Comparison of ENCODE assay signal across 22 cellular contexts in genomic region chr10:108560488-108560887, GRCh38.
"Had no signal": no experiment of that assay in that cellular context is flagged by ENCODE, and none has a peak within 500 bp of the region (broad histone marks: within the 10 kb centered on the region; RNA-seq: fewer than 3 reads in every experiment).

No MANE protein-coding gene starts in this region.

- H3K27ac ChIP-seq: left ventricle myocardium inferior, pancreas, prostate gland, skin epidermis, suprapubic skin, thoracic aorta, tibial artery, upper lobe of right lung had no signal

- H3K4me1 ChIP-seq: left ventricle myocardium inferior, pancreas, prostate gland, suprapubic skin, upper lobe of right lung had no signal

- H3K9me3 ChIP-seq: left ventricle myocardium inferior, pancreas, prostate gland, suprapubic skin, thoracic aorta, tibial artery, upper lobe of right lung had no signal

- H3K4me3 ChIP-seq: left ventricle myocardium inferior, pancreas, prostate gland, skin epidermis, suprapubic skin, thoracic aorta, tibial artery, upper lobe of right lung had no signal

- H3K36me3 ChIP-seq: left ventricle myocardium inferior, pancreas, prostate gland, suprapubic skin, thoracic aorta, tibial artery, upper lobe of right lung had no signal

- H3K27me3 ChIP-seq: pancreas, suprapubic skin, tibial artery, upper lobe of right lung had no signal

- DNase-seq: hypothalamus; immature natural killer cell; kidney; left ventricle myocardium inferior; naive thymus-derived CD8-positive, alpha-beta T cell; nucleus accumbens; pancreas; posterior cingulate gyrus; retina; right cardiac atrium; stimulated activated CD4-positive, alpha-beta T cell treated with anti-CD3 and anti-CD28 coated beads, Interleukin-12 subunit alpha, Interleukin-12 subunit beta, amount 100 ng/mL, for 4 hours; stimulated activated CD4-positive, alpha-beta T cell treated with anti-CD3 and anti-CD28 coated beads, Interleukin-15, amount 100 ng/mL, for 24 hours; stimulated activated CD4-positive, alpha-beta T cell treated with anti-CD3 and anti-CD28 coated beads, Interleukin-2, amount 100 ng/mL, for 24 hours; stimulated activated CD4-positive, alpha-beta T cell treated with anti-CD3 and anti-CD28 coated beads, Interleukin-4, amount 100 ng/mL, for 1 hour; stimulated activated naive CD4-positive, alpha-beta T cell; tibial artery; trophoblast cell; upper lobe of right lung had no signal
